12 cellular contexts compared by ENCODE assay signal in genomic region chr9:9846538-9846937, GRCh38.
DNase-seq lines count a peak whose midpoint lies in the region; ATAC-seq and TF ChIP-seq lines count a peak whose summit lies in the region.
"Had no signal": no experiment of that assay in that cellular context is flagged by ENCODE, and none has a peak within 500 bp of the region (broad histone marks: within the 10 kb centered on the region; RNA-seq: fewer than 3 reads in every experiment).

No MANE protein-coding gene starts in this region.

- no peaks in the 10 kb centered on the region for H3K27me3 Mint-ChIP-seq in activated CD8-positive, alpha-beta T cell treated with anti-CD3 and anti-CD28 coated beads, Interleukin-2, amount 10 ng/mL, durations not matched to agents 7 days and 5 days (ENCODE audit: low read depth)
- no peaks in the 10 kb centered on the region for H3K27me3 Mint-ChIP-seq in activated CD8-positive, alpha-beta T cell treated with anti-CD3 and anti-CD28 coated beads for 36 hours
- H3K27me3 Mint-ChIP-seq: T-cell had no signal

- H3K9me3 Mint-ChIP-seq in activated CD8-positive, alpha-beta T cell treated with anti-CD3 and anti-CD28 coated beads, Interleukin-2, amount 10 ng/mL, durations not matched to agents 7 days and 5 days (ENCODE audit: insufficient read depth): peaks cover 7% of the 10 kb centered on the region
- no peaks in the 10 kb centered on the region for H3K9me3 Mint-ChIP-seq in activated CD8-positive, alpha-beta T cell treated with anti-CD3 and anti-CD28 coated beads for 36 hours

- H3K4me1 Mint-ChIP-seq in activated CD8-positive, alpha-beta T cell treated with anti-CD3 and anti-CD28 coated beads, Interleukin-2, amount 10 ng/mL, durations not matched to agents 7 days and 5 days (ENCODE audit: low read depth): peaks cover 7% of the 10 kb centered on the region
- H3K4me1 Mint-ChIP-seq in activated CD8-positive, alpha-beta T cell treated with anti-CD3 and anti-CD28 coated beads for 36 hours (ENCODE audit: low read depth): no peaks in the 10 kb centered on the region

- no peaks in the 10 kb centered on the region for H3K36me3 Mint-ChIP-seq in activated CD8-positive, alpha-beta T cell treated with anti-CD3 and anti-CD28 coated beads, Interleukin-2, amount 10 ng/mL, durations not matched to agents 7 days and 5 days (ENCODE audit: low read depth)
- H3K36me3 Mint-ChIP-seq in activated CD8-positive, alpha-beta T cell treated with anti-CD3 and anti-CD28 coated beads for 36 hours (ENCODE audit: low read depth): no peaks in the 10 kb centered on the region
- H3K36me3 Mint-ChIP-seq: T-cell had no signal

- POLR2A ChIA-PET in activated CD8-positive, alpha-beta T cell treated with anti-CD3 and anti-CD28 coated beads, Interleukin-2, amount 10 ng/mL, durations not matched to agents 7 days and 5 days (lab: Charles Lee): no interaction called here
- POLR2A ChIA-PET in activated CD8-positive, alpha-beta T cell treated with anti-CD3 and anti-CD28 coated beads for 36 hours (lab: Charles Lee): no interaction called here

- CTCF ChIA-PET in activated CD8-positive, alpha-beta T cell treated with anti-CD3 and anti-CD28 coated beads, Interleukin-2, amount 10 ng/mL, durations not matched to agents 7 days and 5 days (lab: Charles Lee): no interaction called here
- CTCF ChIA-PET in activated CD8-positive, alpha-beta T cell treated with anti-CD3 and anti-CD28 coated beads for 36 hours (lab: Charles Lee): interaction anchor here (1.2 kb wide), 1 partner anchor 92 kb away, joined by 3 read pairs; no protein-coding TSS in a partner anchor

- no peak overlapping the region for H3K4me3 Mint-ChIP-seq in activated CD8-positive, alpha-beta T cell treated with anti-CD3 and anti-CD28 coated beads, Interleukin-2, amount 10 ng/mL, durations not matched to agents 7 days and 5 days
- H3K4me3 Mint-ChIP-seq in activated CD8-positive, alpha-beta T cell treated with anti-CD3 and anti-CD28 coated beads for 36 hours: no peak overlapping the region
- H3K4me3 Mint-ChIP-seq: T-cell had no signal

- intact Hi-C loops in activated CD8-positive, alpha-beta T cell treated with anti-CD3 and anti-CD28 coated beads for 36 hours (cut with micrococcal nuclease): no loop called here

- peak; percentile 44 for ATAC-seq in activated CD8-positive, alpha-beta T cell treated with anti-CD3 and anti-CD28 coated beads, Interleukin-2, amount 10 ng/mL, durations not matched to agents 7 days and 5 days
- no peak for ATAC-seq in activated CD8-positive, alpha-beta T cell treated with anti-CD3 and anti-CD28 coated beads for 36 hours
- ATAC-seq in GM21825 (IDR thresholded peaks at IDR 0.05; ENCODE audit: unreplicated experiment): peak; percentile 90
- peak; percentile 89 for ATAC-seq in HG03432 (IDR thresholded peaks at IDR 0.05; ENCODE audit: unreplicated experiment)
- ATAC-seq in left lobe of liver: no peak
- ATAC-seq: A549, T-cell had no signal

- DNase-seq in activated CD8-positive, alpha-beta T cell treated with anti-CD3 and anti-CD28 coated beads, Interleukin-2, amount 10 ng/mL, durations not matched to agents 7 days and 5 days: no peak
- DNase-seq in activated CD8-positive, alpha-beta T cell treated with anti-CD3 and anti-CD28 coated beads for 36 hours: no peak
- DNase-seq in medulla oblongata (ENCODE audit: extremely low spot score) (peak; percentile 5), left lobe of liver (ENCODE audit: low spot score) (no peak), pons (ENCODE audit: low spot score) (no peak), HUDEP-2 (lab: John Stamatoyannopoulos, UW; ENCODE audit: unreplicated experiment in 76 of 76) (no peak)
- DNase-seq: central memory CD4-positive, alpha-beta T cell; NCI-H345; T-cell had no signal

- H3K27ac Mint-ChIP-seq in activated CD8-positive, alpha-beta T cell treated with anti-CD3 and anti-CD28 coated beads, Interleukin-2, amount 10 ng/mL, durations not matched to agents 7 days and 5 days: peak overlapping the region; percentile 21
- H3K27ac Mint-ChIP-seq in activated CD8-positive, alpha-beta T cell treated with anti-CD3 and anti-CD28 coated beads for 36 hours: no peak overlapping the region
- H3K27ac Mint-ChIP-seq: T-cell had no signal

- no peak for TF ChIP-seq CTCF in activated CD8-positive, alpha-beta T cell treated with anti-CD3 and anti-CD28 coated beads for 36 hours (IDR thresholded peaks at IDR 0.05)

Comparison
In these comparisons a context has a peak if more than half of its experiments do, and no peak if none do; other contexts are left out.
1. ATAC-seq: peak in activated CD8-positive, alpha-beta T cell treated with anti-CD3 and anti-CD28 coated beads, Interleukin-2, amount 10 ng/mL, durations not matched to agents 7 days and 5 days (single experiment), GM21825 (single experiment) and HG03432 (single experiment); none in activated CD8-positive, alpha-beta T cell treated with anti-CD3 and anti-CD28 coated beads for 36 hours (single experiment) and left lobe of liver (single experiment).